ENCODE assay signal across 11 cellular contexts in genomic region chr2:36438454-36438977, GRCh38.
DNase-seq lines count a peak whose midpoint lies in the region; ATAC-seq and TF ChIP-seq lines count a peak whose summit lies in the region.
"Had no signal": no experiment of that assay in that cellular context is flagged by ENCODE, and none has a peak within 500 bp of the region (broad histone marks: within the 10 kb centered on the region; RNA-seq: fewer than 3 reads in every experiment).

No MANE protein-coding gene starts in this region.

- intact Hi-C loops in mammary epithelial cell (cut with micrococcal nuclease) (loop anchor here (1.0 kb wide), 2 partner anchors 23 to 66 kb away; no protein-coding TSS in a partner anchor), left lung (cut with DNase I) (no loop called here)

- peak overlapping the region; percentile 35 for H3K9ac ChIP-seq in mammary epithelial cell (ENCODE audit: insufficient read depth, low read length)

- TF ChIP-seq CTCF in mammary epithelial cell (conservative IDR thresholded peaks at IDR 0.05 in 1 of 2, IDR thresholded peaks at IDR 0.05 in 1 of 2; ENCODE audit: extremely low read depth in 1 of 2, insufficient read depth in 1 of 2, low read depth in 1 of 2, low read length in 2 of 2) (no peak), left lung (IDR thresholded peaks at IDR 0.05) (no peak)

- WGBS in mammary epithelial cell (ENCODE audit: low coverage, missing lambda C conversion rate): 4% methylated on average over 3 of the region's 3 CpGs

- peak; percentile 52 for ATAC-seq in left lung
- no peak for ATAC-seq in activated T-helper 17 cell treated with anti-CD3 and anti-CD28 coated beads, Interleukin-2, amount 50 U/mL, for 72 hours (replicated peaks)
- no peak for ATAC-seq in HG03280 (IDR thresholded peaks at IDR 0.05; ENCODE audit: unreplicated experiment)

- H3K9me3 Mint-ChIP-seq in immature natural killer cell: no peaks in the 10 kb centered on the region
- H3K9me3 Mint-ChIP-seq in activated T-helper 17 cell treated with anti-CD3 and anti-CD28 coated beads, Interleukin-2, amount 50 U/mL, for 72 hours: no peaks in the 10 kb centered on the region
- H3K9me3 Mint-ChIP-seq: IgD-negative memory B cell had no signal

- H3K79me2 ChIP-seq in mammary epithelial cell (ENCODE audit: insufficient read depth, low read length): peaks cover 72% of the 10 kb centered on the region

- in situ Hi-C loops in mammary epithelial cell (cut with MboI; ENCODE audit: low sequenced_read_pairs in 2 of 2): loop anchor here in 1 of 2 donors (5.0 kb wide), 2 partner anchors 36 to 66 kb away; no protein-coding TSS in a partner anchor

- H3K9me3 ChIP-seq in mammary epithelial cell (replicated peaks; ENCODE audit: insufficient read depth, low read length) (no peaks in the 10 kb centered on the region), left lung (no peaks in the 10 kb centered on the region)
- H3K9me3 ChIP-seq: spleen had no signal

- peaks cover 42% of the 10 kb centered on the region for H3K4me1 ChIP-seq in mammary epithelial cell (ENCODE audit: insufficient read depth, low read length)
- H3K4me1 ChIP-seq in left lung: peaks cover 2 to 16% of the 10 kb centered on the region in 2 donors

- H3K27me3 Mint-ChIP-seq in immature natural killer cell (ENCODE audit: low read depth in 3 of 3): no peaks in the 10 kb centered on the region
- no peaks in the 10 kb centered on the region for H3K27me3 Mint-ChIP-seq in activated T-helper 17 cell treated with anti-CD3 and anti-CD28 coated beads, Interleukin-2, amount 50 U/mL, for 72 hours

- dilution Hi-C loops in mammary epithelial cell (cut with HindIII; ENCODE audit: low sequenced_read_pairs): no loop called here

- H3K27me3 ChIP-seq in mammary epithelial cell (ENCODE audit: insufficient read depth, low read length): no peaks in the 10 kb centered on the region
- H3K27me3 ChIP-seq in left lung: no peaks in the 10 kb centered on the region
- H3K27me3 ChIP-seq: spleen had no signal

- H3K4me2 ChIP-seq in mammary epithelial cell (ENCODE audit: insufficient read depth, low read depth, low read length): peak overlapping the region; percentile 61

- CTCF ChIA-PET in mammary epithelial cell (lab: Charles Lee; ENCODE audit: low non-redundant PET): interaction anchor here (0.6 to 0.7 kb wide), 2 partner anchors 70 to 234 kb away, joined by 3 to 5 read pairs; no protein-coding TSS in a partner anchor

- H2AFZ ChIP-seq in mammary epithelial cell (ENCODE audit: low read depth, low read length): peak overlapping the region; percentile 73

- BruUV-seq in mammary epithelial cell (replicated peaks; lab: Mats Ljungman, UMichigan): no TSS peak

- no peaks in the 10 kb centered on the region for H4K20me1 ChIP-seq in mammary epithelial cell (ENCODE audit: insufficient read depth, low read length)

- peaks cover 3 to 11% (median 9%) of the 10 kb centered on the region in 3 donors for H3K36me3 Mint-ChIP-seq in immature natural killer cell
- H3K36me3 Mint-ChIP-seq in activated T-helper 17 cell treated with anti-CD3 and anti-CD28 coated beads, Interleukin-2, amount 50 U/mL, for 72 hours (ENCODE audit: low read depth): peaks cover 4% of the 10 kb centered on the region

- no peak overlapping the region for H3K4me3 ChIP-seq in mammary epithelial cell (replicated peaks in 1 of 3; ENCODE audit: insufficient read depth in 1 of 3, low read depth in 2 of 3, low read length in 3 of 3)
- no peak overlapping the region for H3K4me3 ChIP-seq in left lung
- H3K4me3 ChIP-seq: spleen had no signal

- H3K27ac ChIP-seq in mammary epithelial cell (ENCODE audit: insufficient read depth, low read depth, low read length) (peak overlapping the region; percentile 95), left lung (no peak overlapping the region)

- no peak overlapping the region for H3K4me3 Mint-ChIP-seq in immature natural killer cell
- H3K4me3 Mint-ChIP-seq in activated T-helper 17 cell treated with anti-CD3 and anti-CD28 coated beads, Interleukin-2, amount 50 U/mL, for 72 hours: no peak overlapping the region
- H3K4me3 Mint-ChIP-seq: IgD-negative memory B cell had no signal

- DNase-seq in 8988T (peak; percentile 38), HK-2 (ENCODE audit: unreplicated experiment) (peak; percentile 62), mammary epithelial cell (peak; percentile 95), left lung (no peak), immature natural killer cell (no peak), SKM-1 treated with dmso at 0.1 percent for 144 hours (lab: John Stamatoyannopoulos, UW; ENCODE audit: unreplicated experiment) (no peak)
- DNase-seq: AML-193, spleen had no signal

- H3K4me1 Mint-ChIP-seq in immature natural killer cell: peaks cover 16% of the 10 kb centered on the region in 2 donors
- H3K4me1 Mint-ChIP-seq in activated T-helper 17 cell treated with anti-CD3 and anti-CD28 coated beads, Interleukin-2, amount 50 U/mL, for 72 hours: no peaks in the 10 kb centered on the region

- peak overlapping the region in 2 of 6 donors; percentile 43 to 54 for H3K27ac Mint-ChIP-seq in immature natural killer cell
- H3K27ac Mint-ChIP-seq in activated T-helper 17 cell treated with anti-CD3 and anti-CD28 coated beads, Interleukin-2, amount 50 U/mL, for 72 hours: no peak overlapping the region

- H3K36me3 ChIP-seq in mammary epithelial cell (ENCODE audit: insufficient read depth, low read length): peaks cover 22% of the 10 kb centered on the region
- H3K36me3 ChIP-seq in left lung: peaks cover 0 to 7% of the 10 kb centered on the region in 2 donors

Comparison
In these comparisons a context has a peak if more than half of its experiments do, and no peak if none do; other contexts are left out.
1. DNase-seq: peak in 8988T (single experiment), HK-2 (single experiment) and mammary epithelial cell (single experiment); none in left lung (0 of 2), immature natural killer cell (0 of 3) and SKM-1 treated with dmso at 0.1 percent for 144 hours (single experiment).